In genomic region chr1:111596499-111596898, GRCh38 we compare ENCODE assay signal across 11 cellular contexts. TPM values are rescaled to one million over a fixed set of nuclear protein-coding genes. Genes with fewer than 3 reads are reported as not detected.
DNase-seq lines count a peak whose midpoint lies in the region; ATAC-seq and TF ChIP-seq lines count a peak whose summit lies in the region.
"Had no signal": no experiment of that assay in that cellular context is flagged by ENCODE, and none has a peak within 500 bp of the region (broad histone marks: within the 10 kb centered on the region; RNA-seq: fewer than 3 reads in every experiment).

No MANE protein-coding gene starts in this region.

- no peak for TF ChIP-seq CTCF in OCI-LY7 (conservative IDR thresholded peaks at IDR 0.05; ENCODE audit: low read length)
- no peak for TF ChIP-seq CTCF in activated CD8-positive, alpha-beta T cell treated with anti-CD3 and anti-CD28 coated beads for 36 hours (IDR thresholded peaks at IDR 0.05)
- TF ChIP-seq CTCF in esophagus muscularis mucosa (IDR thresholded peaks at IDR 0.05), result no peak

- H3K36me3 ChIP-seq in OCI-LY7 (ENCODE audit: insufficient read depth, low read length), result no peaks in the 10 kb centered on the region
- no peaks in the 10 kb centered on the region for H3K36me3 ChIP-seq in esophagus muscularis mucosa

- no peak for TF ChIP-seq EP300 in esophagus muscularis mucosa (IDR thresholded peaks at IDR 0.05)

- peaks cover 96% of the 10 kb centered on the region for H3K4me1 Mint-ChIP-seq in activated CD8-positive, alpha-beta T cell treated with anti-CD3 and anti-CD28 coated beads for 36 hours (ENCODE audit: low read depth)
- peaks cover 56 to 90% of the 10 kb centered on the region in 2 donors for H3K4me1 Mint-ChIP-seq in stimulated activated naive B cell treated with anti-CD40 and anti-IgM and Interleukin-4, amounts not matched to agents 10 μg/mL and 1 μg/mL and 100 μg/mL, for 72 hours

- peak; percentile 19 for ATAC-seq in activated CD8-positive, alpha-beta T cell treated with anti-CD3 and anti-CD28 coated beads for 36 hours
- ATAC-seq in stimulated activated naive B cell treated with anti-CD40 and anti-IgM and Interleukin-4, amounts not matched to agents 10 μg/mL and 1 μg/mL and 100 μg/mL, for 72 hours (replicated peaks), result peak; percentile 24 to 32

- H3K27ac Mint-ChIP-seq in activated CD8-positive, alpha-beta T cell treated with anti-CD3 and anti-CD28 coated beads for 36 hours, result peak overlapping the region; percentile 88
- peak overlapping the region; percentile 90 for H3K27ac Mint-ChIP-seq in stimulated activated naive B cell treated with anti-CD40 and anti-IgM and Interleukin-4, amounts not matched to agents 10 μg/mL and 1 μg/mL and 100 μg/mL, for 72 hours

- TF ChIP-seq POLR2A in esophagus muscularis mucosa (IDR thresholded peaks at IDR 0.05; ENCODE audit: low read depth), result no peak

- POLR2A ChIA-PET in OCI-LY7 (lab: Charles Lee), result interaction anchor here (0.6 to 5.2 kb wide), 4 partner anchors 20 to 89 kb away, joined by 3 to 20 read pairs (median 7); partner anchors contain the start of gene RAP1A
- POLR2A ChIA-PET in activated CD8-positive, alpha-beta T cell treated with anti-CD3 and anti-CD28 coated beads for 36 hours (lab: Charles Lee), result interaction anchor here (0.6 to 11.7 kb wide), 7 partner anchors 7 to 321 kb away, joined by 3 to 125 read pairs (median 4); partner anchors contain the start of gene RAP1A

- H3K4me2 ChIP-seq in OCI-LY7 (ENCODE audit: low read length), result no peak overlapping the region

- 89% methylated on average over 1 of the region's 1 CpG for WGBS in esophagus muscularis mucosa

- BruUV-seq in OCI-LY7 (replicated peaks; lab: Mats Ljungman, UMichigan), result no TSS peak

- intact Hi-C loops in OCI-LY7 (cut with micrococcal nuclease; ENCODE audit: unreplicated experiment) (no loop called here), esophagus muscularis mucosa (cut with DNase I) (no loop called here)
- intact Hi-C loops in activated CD8-positive, alpha-beta T cell treated with anti-CD3 and anti-CD28 coated beads for 36 hours (cut with micrococcal nuclease), result no loop called here

- H3K4me1 ChIP-seq in OCI-LY7 (ENCODE audit: insufficient read depth, low read length, poor library complexity, severe bottlenecking) (peaks cover 68% of the 10 kb centered on the region), esophagus muscularis mucosa (peaks cover 41 to 82% (median 80%) of the 10 kb centered on the region in 4 donors)

- H4K20me1 ChIP-seq in OCI-LY7 (ENCODE audit: insufficient read depth, low read length), result no peaks in the 10 kb centered on the region

- DNase-seq in OCI-LY7 (ENCODE audit: low spot score) (no peak), esophagus muscularis mucosa (ENCODE audit: extremely low spot score) (peak; percentile 84), glomerular visceral epithelial cell (ENCODE audit: extremely low spot score) (no peak), NOMO-1 treated with DMSO at 0.1 percent for 48 hours (lab: John Stamatoyannopoulos, UW; ENCODE audit: unreplicated experiment) (no peak), DMS153 (lab: John Stamatoyannopoulos, UW) (no peak), iPS-NIHi11 (ENCODE audit: low spot score) (no peak)
- peak; percentile 87 for DNase-seq in activated CD8-positive, alpha-beta T cell treated with anti-CD3 and anti-CD28 coated beads for 36 hours
- peak; percentile 69 for DNase-seq in stimulated activated naive B cell treated with anti-CD40 and anti-IgM and Interleukin-4, amounts not matched to agents 10 μg/mL and 1 μg/mL and 100 μg/mL, for 72 hours
- DNase-seq: DMS53, NCI-H2029 treated with DMSO at 0.1 percent for 48 hours, SHP77 had no signal

- peak overlapping the region; percentile 48; the same call in 1 of the 2 replicates for H2AFZ ChIP-seq in OCI-LY7 (ENCODE audit: low read length)

- H3K27ac ChIP-seq in OCI-LY7 (ENCODE audit: low read depth, low read length, poor library complexity, severe bottlenecking), result no peak overlapping the region
- H3K27ac ChIP-seq in esophagus muscularis mucosa (replicated peaks in 1 of 4), result peak overlapping the region; percentile 61 to 79 (median 76)

- H3K9me2 ChIP-seq in OCI-LY7 (ENCODE audit: insufficient read depth, low read length), result no peaks in the 10 kb centered on the region

- peaks cover 12% of the 10 kb centered on the region for H3K36me3 Mint-ChIP-seq in activated CD8-positive, alpha-beta T cell treated with anti-CD3 and anti-CD28 coated beads for 36 hours (ENCODE audit: low read depth)
- peaks cover 22 to 33% of the 10 kb centered on the region in 2 donors for H3K36me3 Mint-ChIP-seq in stimulated activated naive B cell treated with anti-CD40 and anti-IgM and Interleukin-4, amounts not matched to agents 10 μg/mL and 1 μg/mL and 100 μg/mL, for 72 hours

- H3K9me3 ChIP-seq in OCI-LY7 (ENCODE audit: low read length) (no peaks in the 10 kb centered on the region), esophagus muscularis mucosa (no peaks in the 10 kb centered on the region)

- H3K4me3 ChIP-seq in OCI-LY7 (ENCODE audit: low read depth, low read length, poor library complexity, severe bottlenecking) (no peak overlapping the region), esophagus muscularis mucosa (no peak overlapping the region)

- no peaks in the 10 kb centered on the region for H3K79me2 ChIP-seq in OCI-LY7 (ENCODE audit: insufficient read depth, low read depth, low read length)

- no peaks in the 10 kb centered on the region for H3K27me3 Mint-ChIP-seq in activated CD8-positive, alpha-beta T cell treated with anti-CD3 and anti-CD28 coated beads for 36 hours
- no peaks in the 10 kb centered on the region for H3K27me3 Mint-ChIP-seq in stimulated activated naive B cell treated with anti-CD40 and anti-IgM and Interleukin-4, amounts not matched to agents 10 μg/mL and 1 μg/mL and 100 μg/mL, for 72 hours

- no peaks in the 10 kb centered on the region for H3K27me3 ChIP-seq in esophagus muscularis mucosa

- CTCF ChIA-PET in OCI-LY7 (lab: Charles Lee; ENCODE audit: unreplicated experiment), result interaction anchor here (1.0 kb wide), 1 partner anchor 19 kb away, joined by 4 read pairs; no protein-coding TSS in a partner anchor
- CTCF ChIA-PET in activated CD8-positive, alpha-beta T cell treated with anti-CD3 and anti-CD28 coated beads for 36 hours (lab: Charles Lee), result interaction anchor here (0.7 to 2.1 kb wide), 3 partner anchors 9 to 89 kb away, joined by 3 to 8 read pairs (median 6); no protein-coding TSS in a partner anchor

- H3K9me3 Mint-ChIP-seq in activated CD8-positive, alpha-beta T cell treated with anti-CD3 and anti-CD28 coated beads for 36 hours, result peaks cover 2% of the 10 kb centered on the region
- H3K9me3 Mint-ChIP-seq in stimulated activated naive B cell treated with anti-CD40 and anti-IgM and Interleukin-4, amounts not matched to agents 10 μg/mL and 1 μg/mL and 100 μg/mL, for 72 hours, result peaks cover 4 to 5% of the 10 kb centered on the region in 2 donors

- H3K4me3 Mint-ChIP-seq in activated CD8-positive, alpha-beta T cell treated with anti-CD3 and anti-CD28 coated beads for 36 hours, result no peak overlapping the region
- H3K4me3 Mint-ChIP-seq in stimulated activated naive B cell treated with anti-CD40 and anti-IgM and Interleukin-4, amounts not matched to agents 10 μg/mL and 1 μg/mL and 100 μg/mL, for 72 hours, result peak overlapping the region in 1 of 2 donors; percentile 6

RNA-seq across cellular contexts. Expression of gene RAP1A, which starts 23.1 kb away (rescaled TPM):
- 8.5 and 10.4 TPM in 2 replicates for total RNA-seq in OCI-LY7 (2014; rRNA removed; shearing (Covaris generic))
- total RNA-seq in OCI-LY7 (2022) (72.0 and 86.3 TPM in 2 replicates), esophagus muscularis mucosa (100 to 1,000 TPM; 171 to 325 (median 216) TPM)
- 100 to 1,000 TPM; 197 to 198 TPM for total RNA-seq in activated CD8-positive, alpha-beta T cell treated with anti-CD3 and anti-CD28 coated beads for 36 hours

Comparison
In these comparisons a context has a peak if more than half of its experiments do, and no peak if none do; other contexts are left out.
1. DNase-seq: peak in activated CD8-positive, alpha-beta T cell treated with anti-CD3 and anti-CD28 coated beads for 36 hours (single experiment), esophagus muscularis mucosa (single experiment) and stimulated activated naive B cell treated with anti-CD40 and anti-IgM and Interleukin-4, amounts not matched to agents 10 μg/mL and 1 μg/mL and 100 μg/mL, for 72 hours (single experiment); none in OCI-LY7 (single experiment), glomerular visceral epithelial cell (single experiment), NOMO-1 treated with DMSO at 0.1 percent for 48 hours (single experiment), DMS153 (single experiment) and iPS-NIHi11 (single experiment).